Comparison of ENCODE assay signal across 1 cellular context in the genomic region with DNA sequence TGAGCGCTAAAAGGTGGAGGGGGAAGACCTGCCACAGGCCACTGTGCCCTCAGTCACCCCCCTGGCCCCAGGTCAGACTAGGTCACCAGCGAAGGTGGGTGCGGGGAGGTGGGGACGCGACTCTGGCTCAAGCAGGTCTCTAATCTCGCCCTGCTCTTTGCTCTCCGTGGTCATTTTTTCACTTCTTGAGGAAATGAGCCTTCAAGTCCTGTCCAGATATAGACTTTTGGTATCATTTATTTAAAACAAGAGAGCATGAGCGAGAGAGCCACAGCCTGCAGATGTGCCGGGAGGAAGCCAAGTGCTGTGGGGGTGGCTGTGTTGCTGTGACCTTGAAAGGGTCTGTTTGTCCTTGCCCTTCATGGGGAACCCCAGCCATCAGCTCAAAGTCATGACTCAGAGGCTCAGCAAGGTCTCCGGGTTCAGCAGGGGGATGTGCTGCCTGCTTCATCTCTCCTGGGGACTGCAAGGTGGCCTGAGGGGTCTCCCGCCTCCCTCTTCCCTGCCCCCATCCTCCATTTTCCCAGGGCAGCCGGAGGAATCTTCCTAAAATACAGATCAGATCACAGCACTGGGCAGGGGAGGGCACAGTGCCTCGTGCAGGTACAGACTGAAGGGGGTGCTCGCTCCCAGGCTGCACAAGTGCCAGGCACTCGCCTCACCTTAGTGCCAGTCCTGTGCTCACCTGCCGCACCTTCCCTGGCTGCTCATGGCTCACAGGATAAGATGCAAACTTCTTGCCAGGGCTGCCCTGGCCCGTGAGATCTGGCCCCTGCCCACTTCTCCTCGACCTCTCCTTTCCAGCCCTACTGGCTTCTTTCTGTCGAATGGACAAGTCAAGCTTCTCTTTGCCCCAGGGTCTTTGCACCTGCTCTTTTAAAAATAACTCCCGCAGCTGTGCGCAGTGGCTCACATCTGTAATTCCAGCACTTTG.
TF ChIP-seq lines count a peak whose summit lies in the region.

No MANE protein-coding gene starts in this region.

TF ChIP-seq in WTC11, 78 proteins besides CTCF, POLR2A, EP300 and RAD21 (continued from another document):
- TF ChIP-seq, protein P1, sequence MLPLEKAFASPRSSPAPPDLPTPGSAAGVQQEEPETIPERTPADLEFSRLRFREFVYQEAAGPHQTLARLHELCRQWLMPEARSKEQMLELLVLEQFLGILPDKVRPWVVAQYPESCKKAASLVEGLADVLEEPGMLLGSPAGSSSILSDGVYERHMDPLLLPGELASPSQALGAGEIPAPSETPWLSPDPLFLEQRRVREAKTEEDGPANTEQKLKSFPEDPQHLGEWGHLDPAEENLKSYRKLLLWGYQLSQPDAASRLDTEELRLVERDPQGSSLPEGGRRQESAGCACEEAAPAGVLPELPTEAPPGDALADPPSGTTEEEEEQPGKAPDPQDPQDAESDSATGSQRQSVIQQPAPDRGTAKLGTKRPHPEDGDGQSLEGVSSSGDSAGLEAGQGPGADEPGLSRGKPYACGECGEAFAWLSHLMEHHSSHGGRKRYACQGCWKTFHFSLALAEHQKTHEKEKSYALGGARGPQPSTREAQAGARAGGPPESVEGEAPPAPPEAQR (CRISPR knock-in tag; IDR thresholded peaks at IDR 0.05) = no peak
- TF ChIP-seq FOXJ3 (CRISPR knock-in tag; IDR thresholded peaks at IDR 0.05; ENCODE audit: borderline replicate concordance) (no peak), ZNF416 (CRISPR knock-in tag; IDR thresholded peaks at IDR 0.05) (no peak)
